In genomic region chr19:2475018-2475701, GRCh38 we compare ENCODE assay signal across 8 cellular contexts. TPM values are rescaled to one million over a fixed set of nuclear protein-coding genes. Genes with fewer than 3 reads are reported as not detected.
DNase-seq lines count a peak whose midpoint lies in the region; ATAC-seq and TF ChIP-seq lines count a peak whose summit lies in the region.

No MANE protein-coding gene starts in this region.

- POLR2A ChIA-PET in AG04450 (lab: Yijun Ruan, JAX), result interaction anchor here (0.5 to 4.2 kb wide), 59 partner anchors 8 to 475 kb away, joined by 3 to 266 read pairs (median 8); partner anchors contain the start of genes LMNB2, THOP1, TIMM13 and ZNF555
- POLR2A ChIA-PET in activated CD4-positive, alpha-beta memory T cell treated with anti-CD3 and anti-CD28 coated beads for 36 hours (lab: Charles Lee), result interaction anchor here (0.6 to 4.7 kb wide), 26 partner anchors 10 to 1287 kb away, joined by 3 to 123 read pairs (median 5); partner anchors contain the start of genes APBA3, MRPL54 and TIMM13

- peaks cover 28% of the 10 kb centered on the region for H3K36me3 Mint-ChIP-seq in activated CD4-positive, alpha-beta memory T cell treated with anti-CD3 and anti-CD28 coated beads for 36 hours
- peaks cover 27% of the 10 kb centered on the region for H3K36me3 Mint-ChIP-seq in stimulated activated memory B cell treated with anti-CD40 and anti-IgM and Interleukin-4, amounts not matched to agents 10 μg/mL and 1 μg/mL and 100 μg/mL, for 72 hours

- peak overlapping the region; percentile 79 for H3K27ac Mint-ChIP-seq in activated CD4-positive, alpha-beta memory T cell treated with anti-CD3 and anti-CD28 coated beads for 36 hours
- peak overlapping the region; percentile 82 for H3K27ac Mint-ChIP-seq in stimulated activated memory B cell treated with anti-CD40 and anti-IgM and Interleukin-4, amounts not matched to agents 10 μg/mL and 1 μg/mL and 100 μg/mL, for 72 hours

- ATAC-seq in GM19467 (IDR thresholded peaks at IDR 0.05; ENCODE audit: unreplicated experiment), result peak; percentile 3
- peak; percentile 53 for ATAC-seq in stimulated activated memory B cell treated with anti-CD40 and anti-IgM and Interleukin-4, amounts not matched to agents 10 μg/mL and 1 μg/mL and 100 μg/mL, for 72 hours

- H3K27me3 ChIP-seq in AG04450 (ENCODE audit: control insufficient read depth, insufficient read depth, low read length) (no peaks in the 10 kb centered on the region), MG63 (no peaks in the 10 kb centered on the region)

- peaks cover 6% of the 10 kb centered on the region for H3K4me1 ChIP-seq in mesodermal cell (ENCODE audit: control insufficient read depth, insufficient read depth, low read length, poor library complexity, severe bottlenecking)

- peak overlapping the region; percentile 70 for H3K4me3 Mint-ChIP-seq in activated CD4-positive, alpha-beta memory T cell treated with anti-CD3 and anti-CD28 coated beads for 36 hours
- peak overlapping the region; percentile 100 for H3K4me3 Mint-ChIP-seq in stimulated activated memory B cell treated with anti-CD40 and anti-IgM and Interleukin-4, amounts not matched to agents 10 μg/mL and 1 μg/mL and 100 μg/mL, for 72 hours

- CTCF ChIA-PET in AG04450 (lab: Charles Lee), result interaction anchor here (2.2 to 3.9 kb wide), 4 partner anchors 104 to 162 kb away, joined by 10 to 27 read pairs (median 16); no protein-coding TSS in a partner anchor
- CTCF ChIA-PET in activated CD4-positive, alpha-beta memory T cell treated with anti-CD3 and anti-CD28 coated beads for 36 hours (lab: Charles Lee), result interaction anchor here (0.6 to 6.2 kb wide), 11 partner anchors 13 to 162 kb away, joined by 3 to 174 read pairs (median 9); no protein-coding TSS in a partner anchor

- TF ChIP-seq CTCF in AG04450 (IDR thresholded peaks at IDR 0.05; ENCODE audit: low read depth, low read length), result no peak

- peaks cover 4% of the 10 kb centered on the region; the same call in 1 of the 2 replicates for H3K9me3 ChIP-seq in AG04450 (ENCODE audit: control insufficient read depth, insufficient read depth, low read length)
- no peaks in the 10 kb centered on the region for H3K9me3 ChIP-seq in MG63
- H3K9me3 ChIP-seq in mesodermal cell (ENCODE audit: control insufficient read depth, low read length), result no peaks in the 10 kb centered on the region

- peaks cover 3% of the 10 kb centered on the region for H3K27me3 Mint-ChIP-seq in activated CD4-positive, alpha-beta memory T cell treated with anti-CD3 and anti-CD28 coated beads for 36 hours
- H3K27me3 Mint-ChIP-seq in stimulated activated memory B cell treated with anti-CD40 and anti-IgM and Interleukin-4, amounts not matched to agents 10 μg/mL and 1 μg/mL and 100 μg/mL, for 72 hours, result no peaks in the 10 kb centered on the region

- H3K27ac ChIP-seq in AG04450 (ENCODE audit: low read depth, low read length) (peak overlapping the region; percentile 73), mesodermal cell (ENCODE audit: low read depth, low read length, severe bottlenecking) (peak overlapping the region; percentile 92)

- H3K9me3 Mint-ChIP-seq in activated CD4-positive, alpha-beta memory T cell treated with anti-CD3 and anti-CD28 coated beads for 36 hours, result no peaks in the 10 kb centered on the region
- no peaks in the 10 kb centered on the region for H3K9me3 Mint-ChIP-seq in stimulated activated memory B cell treated with anti-CD40 and anti-IgM and Interleukin-4, amounts not matched to agents 10 μg/mL and 1 μg/mL and 100 μg/mL, for 72 hours

- intact Hi-C loops in activated CD4-positive, alpha-beta memory T cell treated with anti-CD3 and anti-CD28 coated beads for 36 hours (cut with micrococcal nuclease), result loop anchor here (1.0 kb wide), 3 partner anchors 104 to 133 kb away; no protein-coding TSS in a partner anchor

- 1% methylated on average over 30 to 39 of the region's 45 CpGs for WGBS in mesodermal cell (ENCODE audit: insufficient coverage in 2 of 2), 2 experiments

- H3K36me3 ChIP-seq in MG63 (peaks cover 19% of the 10 kb centered on the region), mesodermal cell (ENCODE audit: control insufficient read depth, insufficient read depth, low read length) (peaks cover 22% of the 10 kb centered on the region)

- H3K4me1 Mint-ChIP-seq in activated CD4-positive, alpha-beta memory T cell treated with anti-CD3 and anti-CD28 coated beads for 36 hours (ENCODE audit: low read depth), result peaks cover 18% of the 10 kb centered on the region
- peaks cover 33% of the 10 kb centered on the region for H3K4me1 Mint-ChIP-seq in stimulated activated memory B cell treated with anti-CD40 and anti-IgM and Interleukin-4, amounts not matched to agents 10 μg/mL and 1 μg/mL and 100 μg/mL, for 72 hours

- no peak for DNase-seq in AG04450 (ENCODE audit: low read depth, low spot score)
- DNase-seq in MG63, result peak; percentile 63
- peak; percentile 84 for DNase-seq in activated CD4-positive, alpha-beta memory T cell treated with anti-CD3 and anti-CD28 coated beads for 36 hours
- DNase-seq in effector CD4-positive, alpha-beta T cell, result peak; percentile 36
- no peak for DNase-seq in NCI-H446 treated with DMSO at 0.1 percent for 48 hours (lab: John Stamatoyannopoulos, UW)

- H3K4me3 ChIP-seq in AG04450 (ENCODE audit: low read depth, low read length), result peak overlapping the region; percentile 62
- peak overlapping the region; percentile 99 for H3K4me3 ChIP-seq in MG63
- H3K4me3 ChIP-seq in mesodermal cell (ENCODE audit: extremely low read depth, insufficient read depth, low read length, poor library complexity, severe bottlenecking), result peak overlapping the region; percentile 98

RNA-seq across cellular contexts. Expression of gene GADD45B, which starts 0.8 kb away (rescaled TPM):
- 18.5 and 24.8 TPM in 2 replicates for polyA plus RNA-seq in AG04450 (2011; rRNA removed)
- 18.6 and 29.1 TPM in 2 replicates for polyA minus RNA-seq in AG04450 (2011; rRNA and poly(A)+ RNA removed)
- total RNA-seq in MG63 (2014; rRNA removed; shearing (Covaris generic); ENCODE audit: low replicate concordance), result 36.4 and 48.7 TPM in 2 replicates
- 10 to 100 TPM; 34.5 to 38.1 TPM for total RNA-seq in activated CD4-positive, alpha-beta memory T cell treated with anti-CD3 and anti-CD28 coated beads for 36 hours
- polyA plus RNA-seq in mesodermal cell (2013, experiment 1 of 2), result 28.2 TPM
- 27.5 TPM for polyA plus RNA-seq in mesodermal cell (2013, experiment 2 of 2)

RNA-seq across cellular contexts. Expression of gene LMNB2, which starts 18.4 kb away (rescaled TPM):
- 49.5 and 54.3 TPM in 2 replicates for polyA plus RNA-seq in AG04450 (2011; rRNA removed)
- polyA minus RNA-seq in AG04450 (2011; rRNA and poly(A)+ RNA removed), result 45.7 and 54.0 TPM in 2 replicates
- 124 and 171 TPM in 2 replicates for total RNA-seq in MG63 (2014; rRNA removed; shearing (Covaris generic); ENCODE audit: low replicate concordance)
- total RNA-seq in activated CD4-positive, alpha-beta memory T cell treated with anti-CD3 and anti-CD28 coated beads for 36 hours, result 100 to 1,000 TPM; 100 to 104 TPM
- 83.7 TPM for polyA plus RNA-seq in mesodermal cell (2013, experiment 1 of 2)
- 74.4 TPM for polyA plus RNA-seq in mesodermal cell (2013, experiment 2 of 2)

RNA-seq across cellular contexts. Expression of gene TIMM13, which starts 47.8 kb away (rescaled TPM):
- polyA plus RNA-seq in AG04450 (2011; rRNA removed), result 21.6 and 34.3 TPM in 2 replicates
- polyA minus RNA-seq in AG04450 (2011; rRNA and poly(A)+ RNA removed), result 6.3 and 7.3 TPM in 2 replicates
- total RNA-seq in MG63 (2014; rRNA removed; shearing (Covaris generic); ENCODE audit: low replicate concordance), result 17.2 and 34.5 TPM in 2 replicates
- 10 to 100 TPM; 69.0 to 72.0 TPM for total RNA-seq in activated CD4-positive, alpha-beta memory T cell treated with anti-CD3 and anti-CD28 coated beads for 36 hours
- polyA plus RNA-seq in mesodermal cell (2013, experiment 1 of 2), result 96.2 TPM
- 71.7 TPM for polyA plus RNA-seq in mesodermal cell (2013, experiment 2 of 2)

Comparison
In these comparisons a context has a peak if more than half of its experiments do, and no peak if none do; other contexts are left out.
1. DNase-seq: peak in MG63 (single experiment), activated CD4-positive, alpha-beta memory T cell treated with anti-CD3 and anti-CD28 coated beads for 36 hours (single experiment) and effector CD4-positive, alpha-beta T cell (single experiment); none in AG04450 (single experiment) and NCI-H446 treated with DMSO at 0.1 percent for 48 hours (single experiment).
2. Peak in every context shown above with its lines, with median percentiles within 50 percentile points of each other: H3K4me3 ChIP-seq.